Comparison of ENCODE assay signal across 12 cellular contexts in the genomic region with DNA sequence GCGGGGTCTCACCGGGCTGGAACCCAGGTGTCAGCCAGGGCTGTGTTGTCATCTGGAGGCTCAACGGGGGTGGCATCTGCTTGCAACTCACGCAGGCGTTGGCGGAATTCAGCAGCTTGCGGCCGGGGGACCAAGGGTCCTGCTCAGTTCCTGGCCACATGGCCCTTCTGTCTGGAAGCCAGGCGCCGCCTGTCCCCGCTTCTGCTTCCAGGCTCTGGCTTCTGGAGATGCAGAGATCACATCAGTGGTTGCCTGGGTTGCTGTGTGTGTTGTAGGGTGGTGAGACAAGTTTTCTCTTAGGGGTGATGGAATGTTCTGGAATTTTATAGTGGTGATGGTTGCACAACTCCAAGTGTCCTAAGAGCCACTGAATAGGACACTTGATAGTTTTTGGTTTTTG. TPM values are rescaled to one million over a fixed set of nuclear protein-coding genes. Genes with fewer than 3 reads are reported as not detected.
DNase-seq lines count a peak whose midpoint lies in the region; ATAC-seq and TF ChIP-seq lines count a peak whose summit lies in the region.
"Had no signal": no experiment of that assay in that cellular context is flagged by ENCODE, and none has a peak within 500 bp of the region (broad histone marks: within the 10 kb centered on the region; RNA-seq: fewer than 3 reads in every experiment).

No MANE protein-coding gene starts in this region.

- in situ Hi-C loops in HAP-1 (cut with MboI; ENCODE audit: low sequenced_read_pairs): no loop called here

- H3K27me3 Mint-ChIP-seq in CD4-positive, alpha-beta T cell: no peaks in the 10 kb centered on the region
- no peaks in the 10 kb centered on the region for H3K27me3 Mint-ChIP-seq in nephron (ENCODE audit: low read depth)

- ATAC-seq in CD4-positive, alpha-beta T cell (ENCODE audit: poor library complexity): no peak
- ATAC-seq in HG02798 (IDR thresholded peaks at IDR 0.05; ENCODE audit: poor library complexity, unreplicated experiment): no peak

- H3K36me3 Mint-ChIP-seq in CD4-positive, alpha-beta T cell (ENCODE audit: low read depth): no peaks in the 10 kb centered on the region
- peaks cover 11% of the 10 kb centered on the region for H3K36me3 Mint-ChIP-seq in nephron (ENCODE audit: low read depth)

- H3K27me3 ChIP-seq in CD4-positive, alpha-beta T cell (ENCODE audit: control insufficient read depth, insufficient read depth, low read length): no peaks in the 10 kb centered on the region
- H3K27me3 ChIP-seq in HAP-1 (ENCODE audit: low read depth): no peaks in the 10 kb centered on the region

- no peaks in the 10 kb centered on the region for H3K9me3 ChIP-seq in CD4-positive, alpha-beta T cell (ENCODE audit: control insufficient read depth, low read length)
- no peaks in the 10 kb centered on the region for H3K9me3 ChIP-seq in HAP-1

- no peak for TF ChIP-seq CTCF in CD4-positive, alpha-beta T cell (IDR thresholded peaks at IDR 0.05)
- TF ChIP-seq CTCF in nephron (IDR thresholded peaks at IDR 0.05; ENCODE audit: unreplicated experiment in 3 of 3): no peak

- H3K4me1 Mint-ChIP-seq in CD4-positive, alpha-beta T cell (ENCODE audit: low read depth): peaks cover 25% of the 10 kb centered on the region
- H3K4me1 Mint-ChIP-seq in nephron: peaks cover 5% of the 10 kb centered on the region

- no peak overlapping the region for H3K4me3 Mint-ChIP-seq in CD4-positive, alpha-beta T cell
- H3K4me3 Mint-ChIP-seq in nephron: peak overlapping the region in 1 of 3 experiments; percentile 7

- no peak for DNase-seq in CD4-positive, alpha-beta T cell
- DNase-seq in MV-4-11 (lab: John Stamatoyannopoulos, UW) (peak; percentile 30), NK-92 (lab: John Stamatoyannopoulos, UW; ENCODE audit: unreplicated experiment) (no peak), HAP-1 (ENCODE audit: low spot score in 2 of 2) (no peak), NCI-H1436 (lab: John Stamatoyannopoulos, UW) (no peak)
- DNase-seq: aorta, HCEC 1CT, KG1 had no signal

- no peaks in the 10 kb centered on the region for H3K9me3 Mint-ChIP-seq in CD4-positive, alpha-beta T cell
- H3K9me3 Mint-ChIP-seq in nephron: no peaks in the 10 kb centered on the region

- CTCF ChIA-PET in CD4-positive, alpha-beta T cell (lab: Charles Lee): no interaction called here

- H3K36me3 ChIP-seq in HAP-1 (replicated peaks): peaks cover 18% of the 10 kb centered on the region

- no peak overlapping the region for H3K4me3 ChIP-seq in HAP-1
- H3K4me3 ChIP-seq: skin epidermis had no signal

- POLR2A ChIA-PET in CD4-positive, alpha-beta T cell (lab: Charles Lee): no interaction called here

- H3K27ac ChIP-seq in CD4-positive, alpha-beta T cell (ENCODE audit: low read depth, low read length): no peak overlapping the region
- H3K27ac ChIP-seq in cingulate gyrus (ENCODE audit: low read depth, low read length): peak overlapping the region; percentile 47

- intact Hi-C loops in CD4-positive, alpha-beta T cell (cut with DNase I, micrococcal nuclease): no loop called here

- H3K27ac Mint-ChIP-seq in CD4-positive, alpha-beta T cell: peak overlapping the region; percentile 19
- H3K27ac Mint-ChIP-seq in nephron: peak overlapping the region in 2 of 3 experiments; percentile 11 to 41

- H3K4me1 ChIP-seq in HAP-1: no peaks in the 10 kb centered on the region; the same call in 1 of the 2 replicates

RNA-seq across cellular contexts. Expression of a gene that starts 5.0 kb away (rescaled TPM):
- 1 to 10 TPM; 7.9 to 8.2 TPM for total RNA-seq in CD4-positive, alpha-beta T cell

RNA-seq across cellular contexts. Expression of a gene that starts 5.0 kb away (rescaled TPM):
- total RNA-seq in CD4-positive, alpha-beta T cell: 10 to 100 TPM; 12.7 to 15.4 TPM

RNA-seq across cellular contexts. Expression of a gene that starts 24.9 kb away (rescaled TPM):
- 100 to 1,000 TPM; 156 to 172 TPM for total RNA-seq in CD4-positive, alpha-beta T cell

RNA-seq across cellular contexts. Expression of a gene that starts 30.8 kb away (rescaled TPM):
- 100 to 1,000 TPM; 122 to 127 TPM for total RNA-seq in CD4-positive, alpha-beta T cell

RNA-seq across cellular contexts. Expression of a gene that starts 46.8 kb away (rescaled TPM):
- 10 to 100 TPM; 83.8 to 89.2 TPM for total RNA-seq in CD4-positive, alpha-beta T cell
